Comparison of ENCODE assay signal across 10 cellular contexts in genomic region chr7:13240349-13240748, GRCh38.
A peak's percentile ranks its signal among the peaks of the same experiment; 100 is the strongest.
DNase-seq lines count a peak whose midpoint lies in the region; ATAC-seq and TF ChIP-seq lines count a peak whose summit lies in the region.
"Had no signal": no experiment of that assay in that cellular context is flagged by ENCODE, and none has a peak within 500 bp of the region (broad histone marks: within the 10 kb centered on the region; RNA-seq: fewer than 3 reads in every experiment).

No MANE protein-coding gene starts in this region.

- TF ChIP-seq CTCF in HEK293 (tag by site-specific recombination; IDR thresholded peaks at IDR 0.05) (no peak), foreskin keratinocyte (conservative IDR thresholded peaks at IDR 0.05) (no peak), CD14-positive monocyte (IDR thresholded peaks at IDR 0.05) (no peak)

- peak; percentile 75 for DNase-seq in SW480 (ENCODE audit: low spot score)
- peak; percentile 42 to 65 for DNase-seq in foreskin keratinocyte
- no peak for DNase-seq in CD14-positive monocyte (ENCODE audit: low spot score)
- no peak for DNase-seq in NCI-H526 (lab: John Stamatoyannopoulos, UW)
- DNase-seq: activated naive CD8-positive, alpha-beta T cell treated with anti-CD3 and anti-CD28 coated beads, Interleukin-2, amount 10 ng/mL, durations not matched to agents 7 days and 5 days; thyroid gland had no signal

- intact Hi-C loops in CD14-positive monocyte (cut with micrococcal nuclease) = no loop called here

- H3K9me3 Mint-ChIP-seq in CD14-positive monocyte = peaks cover 0 to 2% (median 0%) of the 10 kb centered on the region in 7 donors
- H3K9me3 Mint-ChIP-seq: activated naive CD8-positive, alpha-beta T cell treated with anti-CD3 and anti-CD28 coated beads, Interleukin-2, amount 10 ng/mL, durations not matched to agents 7 days and 5 days had no signal

- H3K36me3 Mint-ChIP-seq in CD14-positive monocyte = no peaks in the 10 kb centered on the region
- H3K36me3 Mint-ChIP-seq: activated naive CD8-positive, alpha-beta T cell treated with anti-CD3 and anti-CD28 coated beads, Interleukin-2, amount 10 ng/mL, durations not matched to agents 7 days and 5 days had no signal

- no peaks in the 10 kb centered on the region for H3K27me3 ChIP-seq in foreskin keratinocyte
- H3K27me3 ChIP-seq: neutrophil, thyroid gland had no signal

- POLR2A ChIA-PET in HEK293 (lab: Yijun Ruan, JAX) = no interaction called here

- no peaks in the 10 kb centered on the region for H3K4me1 Mint-ChIP-seq in CD14-positive monocyte
- H3K4me1 Mint-ChIP-seq: activated naive CD8-positive, alpha-beta T cell treated with anti-CD3 and anti-CD28 coated beads, Interleukin-2, amount 10 ng/mL, durations not matched to agents 7 days and 5 days had no signal

- H3K36me3 ChIP-seq in HEK293 (ENCODE audit: control insufficient read depth in 2 of 2, insufficient read depth in 1 of 2, low read length in 2 of 2) = no peaks in the 10 kb centered on the region
- H3K36me3 ChIP-seq: neutrophil, thyroid gland had no signal

- H3K27ac Mint-ChIP-seq in CD14-positive monocyte = no peak overlapping the region
- H3K27ac Mint-ChIP-seq: activated naive CD8-positive, alpha-beta T cell treated with anti-CD3 and anti-CD28 coated beads, Interleukin-2, amount 10 ng/mL, durations not matched to agents 7 days and 5 days had no signal

- H3K27me3 Mint-ChIP-seq in CD14-positive monocyte (ENCODE audit: low read depth in 3 of 3) = peaks cover 0 to 2% (median 0%) of the 10 kb centered on the region in 3 donors
- H3K27me3 Mint-ChIP-seq: activated naive CD8-positive, alpha-beta T cell treated with anti-CD3 and anti-CD28 coated beads, Interleukin-2, amount 10 ng/mL, durations not matched to agents 7 days and 5 days had no signal

- H3K4me1 ChIP-seq in HEK293 (ENCODE audit: control insufficient read depth, insufficient read depth, low read length) (no peaks in the 10 kb centered on the region), foreskin keratinocyte (no peaks in the 10 kb centered on the region)
- H3K4me1 ChIP-seq: thyroid gland had no signal

- ATAC-seq in foreskin keratinocyte (peak; percentile 95), GM18858 (IDR thresholded peaks at IDR 0.05; ENCODE audit: unreplicated experiment) (no peak), HG02840 (IDR thresholded peaks at IDR 0.05; ENCODE audit: low FRiP score, unreplicated experiment) (no peak)

- H3K4me3 ChIP-seq in HEK293 (ENCODE audit: low read depth, low read length) = no peak overlapping the region
- H3K4me3 ChIP-seq: thyroid gland had no signal

- H3K27ac ChIP-seq in HEK293 (ENCODE audit: extremely low read depth, low read depth, low read length) (no peak overlapping the region), foreskin keratinocyte (no peak overlapping the region)
- H3K27ac ChIP-seq: neutrophil, thyroid gland had no signal

- CTCF ChIA-PET in HEK293 (lab: Yijun Ruan, JAX) = interaction anchor here (0.6 to 0.9 kb wide), 3 partner anchors 23 to 1024 kb away, joined by 3 read pairs; no protein-coding TSS in a partner anchor

- H3K4me3 Mint-ChIP-seq in CD14-positive monocyte = no peak overlapping the region
- H3K4me3 Mint-ChIP-seq: activated naive CD8-positive, alpha-beta T cell treated with anti-CD3 and anti-CD28 coated beads, Interleukin-2, amount 10 ng/mL, durations not matched to agents 7 days and 5 days had no signal

- no peaks in the 10 kb centered on the region for H3K9me3 ChIP-seq in HEK293 (ENCODE audit: control insufficient read depth, insufficient read depth, low read depth, low read length)
- H3K9me3 ChIP-seq: neutrophil, thyroid gland had no signal

TF ChIP-seq in HEK293, 187 proteins besides CTCF, POLR2A, EP300 and RAD21 (continues in another document):
- TF ChIP-seq ZNF132 (tag by site-specific recombination; IDR thresholded peaks at IDR 0.05; ENCODE audit: borderline replicate concordance) (no peak), GLIS1 (tag by site-specific recombination; IDR thresholded peaks at IDR 0.05) (peak; percentile 52; the same call in 1 of the 2 replicates), PRDM2 (tag by site-specific recombination; IDR thresholded peaks at IDR 0.05; ENCODE audit: borderline replicate concordance) (no peak), ZNF18 (tag by site-specific recombination; IDR thresholded peaks at IDR 0.05) (no peak), ZNF169 (tag by site-specific recombination; IDR thresholded peaks at IDR 0.05) (no peak), ZNF560 (tag by site-specific recombination; IDR thresholded peaks at IDR 0.05; ENCODE audit: borderline replicate concordance) (no peak), ZNF184 (tag by site-specific recombination; IDR thresholded peaks at IDR 0.05) (no peak), ZNF629 (tag by site-specific recombination; IDR thresholded peaks at IDR 0.05) (peak; percentile 30; the same call in 1 of the 2 replicates), ZNF529 (tag by site-specific recombination; IDR thresholded peaks at IDR 0.05; ENCODE audit: insufficient replicate concordance) (no peak), MEIS1 (CRISPR knock-in tag; IDR thresholded peaks at IDR 0.05; ENCODE audit: borderline replicate concordance) (no peak), ZNF138 (tag by site-specific recombination; IDR thresholded peaks at IDR 0.05; ENCODE audit: borderline replicate concordance) (no peak)

Comparison
In these comparisons a context has a peak if more than half of its experiments do, and no peak if none do; other contexts are left out.
1. DNase-seq: peak in SW480 (single experiment) and foreskin keratinocyte (2 of 2); none in CD14-positive monocyte (single experiment) and NCI-H526 (0 of 2).